Comparison of ENCODE assay signal across 1 cellular context in the genomic region with DNA sequence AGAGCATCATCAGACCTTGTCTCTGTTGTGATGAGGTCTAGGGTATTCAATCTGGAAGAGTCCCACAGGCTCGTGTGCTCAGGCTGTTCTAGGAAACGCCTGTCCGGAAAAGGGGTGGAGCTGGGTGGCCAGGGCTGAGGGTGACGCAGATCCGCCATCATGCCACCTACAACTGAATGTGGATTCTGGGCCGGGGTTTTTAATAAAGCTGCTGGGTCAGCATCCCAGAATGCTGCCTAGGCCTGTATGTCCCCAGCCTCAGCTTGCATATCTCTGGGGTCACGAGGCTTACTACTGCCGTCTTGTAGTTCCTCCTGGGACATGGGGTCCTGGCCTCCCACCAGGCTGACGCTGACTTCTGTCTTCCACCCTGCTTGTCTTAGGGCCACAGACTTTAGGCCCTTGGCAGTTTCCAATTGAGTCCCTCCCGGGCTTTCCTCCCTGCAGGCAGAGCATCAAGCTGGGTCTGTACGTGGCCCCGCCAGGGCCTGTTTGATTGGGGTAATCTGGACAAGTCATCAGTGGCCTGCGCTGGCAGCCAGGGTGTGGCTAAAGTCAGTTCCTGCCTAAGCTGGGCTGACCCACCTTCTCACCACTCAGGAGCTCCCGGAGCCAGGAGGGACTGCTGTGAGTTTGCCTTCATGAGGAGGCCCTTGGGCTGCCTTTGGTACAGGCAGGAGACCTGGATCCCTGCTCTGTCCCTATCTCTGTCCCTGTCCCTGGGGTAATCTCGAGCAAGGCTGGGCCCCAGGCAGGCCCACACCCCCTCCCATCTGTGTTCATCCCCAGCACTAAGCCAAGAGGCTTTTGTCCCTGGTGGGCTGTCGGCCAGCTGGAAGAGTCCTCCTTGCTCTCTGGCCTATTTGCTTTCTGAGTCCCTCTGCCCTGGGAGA.
TF ChIP-seq lines count a peak whose summit lies in the region.

No MANE protein-coding gene starts in this region.

TF ChIP-seq in K562, 482 proteins besides CTCF, POLR2A, EP300 and RAD21 (continued from another document and continues in another):
- peak; percentile 22; the same call in 1 of the 2 replicates for TF ChIP-seq ETV1 (tag; conservative IDR thresholded peaks at IDR 0.05; ENCODE audit: low read depth)
- TF ChIP-seq EZH2 (IDR thresholded peaks at IDR 0.05; ENCODE audit: borderline replicate concordance, low read depth, low read length) = no peak
- TF ChIP-seq HNRNPK (IDR thresholded peaks at IDR 0.05; ENCODE audit: low read depth, low read length, poor library complexity, severe bottlenecking) = no peak
- TF ChIP-seq KDM1A (IDR thresholded peaks at IDR 0.05) = 0 out of 4 replicates have a peak, but pooled peaks of 1 of the 2 experiments have one; percentile 31
- TF ChIP-seq RBBP5 (IDR thresholded peaks at IDR 0.05; ENCODE audit: borderline replicate concordance, insufficient read depth, low read length, poor library complexity, severe bottlenecking) = no peak
- TF ChIP-seq NFE2L1 (tag; IDR thresholded peaks at IDR 0.05; ENCODE audit: borderline replicate concordance, low read depth) = no peak
- no peak for TF ChIP-seq YBX1 (IDR thresholded peaks at IDR 0.05)
- TF ChIP-seq ZFX (CRISPR knock-in tag; IDR thresholded peaks at IDR 0.05) = peak; percentile 41; the same call in 1 of the 2 replicates
- no peak for TF ChIP-seq ZNF695 (CRISPR knock-in tag; IDR thresholded peaks at IDR 0.05)
- peak; percentile 40 for TF ChIP-seq POLR2B (IDR thresholded peaks at IDR 0.05; ENCODE audit: low read depth, partially characterized antibody)
- no peak for TF ChIP-seq SREBF1 (IDR thresholded peaks at IDR 0.05; ENCODE audit: borderline replicate concordance, low read depth, low read length)
- TF ChIP-seq PHB (CRISPR knock-in tag; IDR thresholded peaks at IDR 0.05) = no peak
- TF ChIP-seq, protein P1, sequence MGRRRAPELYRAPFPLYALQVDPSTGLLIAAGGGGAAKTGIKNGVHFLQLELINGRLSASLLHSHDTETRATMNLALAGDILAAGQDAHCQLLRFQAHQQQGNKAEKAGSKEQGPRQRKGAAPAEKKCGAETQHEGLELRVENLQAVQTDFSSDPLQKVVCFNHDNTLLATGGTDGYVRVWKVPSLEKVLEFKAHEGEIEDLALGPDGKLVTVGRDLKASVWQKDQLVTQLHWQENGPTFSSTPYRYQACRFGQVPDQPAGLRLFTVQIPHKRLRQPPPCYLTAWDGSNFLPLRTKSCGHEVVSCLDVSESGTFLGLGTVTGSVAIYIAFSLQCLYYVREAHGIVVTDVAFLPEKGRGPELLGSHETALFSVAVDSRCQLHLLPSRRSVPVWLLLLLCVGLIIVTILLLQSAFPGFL (CRISPR knock-in tag; IDR thresholded peaks at IDR 0.05) = no peak
- TF ChIP-seq DACH1 (IDR thresholded peaks at IDR 0.05; ENCODE audit: partially characterized antibody) = no peak
- no peak for TF ChIP-seq RFX5 (IDR thresholded peaks at IDR 0.05; ENCODE audit: low read depth, low read length)
- TF ChIP-seq SLC30A9 (CRISPR knock-in tag; IDR thresholded peaks at IDR 0.05) = no peak
- TF ChIP-seq, protein P2, sequence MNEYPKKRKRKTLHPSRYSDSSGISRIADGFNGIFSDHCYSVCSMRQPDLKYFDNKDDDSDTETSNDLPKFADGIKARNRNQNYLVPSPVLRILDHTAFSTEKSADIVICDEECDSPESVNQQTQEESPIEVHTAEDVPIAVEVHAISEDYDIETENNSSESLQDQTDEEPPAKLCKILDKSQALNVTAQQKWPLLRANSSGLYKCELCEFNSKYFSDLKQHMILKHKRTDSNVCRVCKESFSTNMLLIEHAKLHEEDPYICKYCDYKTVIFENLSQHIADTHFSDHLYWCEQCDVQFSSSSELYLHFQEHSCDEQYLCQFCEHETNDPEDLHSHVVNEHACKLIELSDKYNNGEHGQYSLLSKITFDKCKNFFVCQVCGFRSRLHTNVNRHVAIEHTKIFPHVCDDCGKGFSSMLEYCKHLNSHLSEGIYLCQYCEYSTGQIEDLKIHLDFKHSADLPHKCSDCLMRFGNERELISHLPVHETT (CRISPR knock-in tag; conservative IDR thresholded peaks at IDR 0.05 in 1 of 2, IDR thresholded peaks at IDR 0.05 in 1 of 2) = peak in 1 of 2 experiments; percentile 49; a peak in 1 of 4 replicates
- TF ChIP-seq CBFA2T3 (IDR thresholded peaks at IDR 0.05) = peak; percentile 69
- TF ChIP-seq ZC3H11A (IDR thresholded peaks at IDR 0.05; ENCODE audit: low read depth, low read length) = no peak
- TF ChIP-seq, protein P3, sequence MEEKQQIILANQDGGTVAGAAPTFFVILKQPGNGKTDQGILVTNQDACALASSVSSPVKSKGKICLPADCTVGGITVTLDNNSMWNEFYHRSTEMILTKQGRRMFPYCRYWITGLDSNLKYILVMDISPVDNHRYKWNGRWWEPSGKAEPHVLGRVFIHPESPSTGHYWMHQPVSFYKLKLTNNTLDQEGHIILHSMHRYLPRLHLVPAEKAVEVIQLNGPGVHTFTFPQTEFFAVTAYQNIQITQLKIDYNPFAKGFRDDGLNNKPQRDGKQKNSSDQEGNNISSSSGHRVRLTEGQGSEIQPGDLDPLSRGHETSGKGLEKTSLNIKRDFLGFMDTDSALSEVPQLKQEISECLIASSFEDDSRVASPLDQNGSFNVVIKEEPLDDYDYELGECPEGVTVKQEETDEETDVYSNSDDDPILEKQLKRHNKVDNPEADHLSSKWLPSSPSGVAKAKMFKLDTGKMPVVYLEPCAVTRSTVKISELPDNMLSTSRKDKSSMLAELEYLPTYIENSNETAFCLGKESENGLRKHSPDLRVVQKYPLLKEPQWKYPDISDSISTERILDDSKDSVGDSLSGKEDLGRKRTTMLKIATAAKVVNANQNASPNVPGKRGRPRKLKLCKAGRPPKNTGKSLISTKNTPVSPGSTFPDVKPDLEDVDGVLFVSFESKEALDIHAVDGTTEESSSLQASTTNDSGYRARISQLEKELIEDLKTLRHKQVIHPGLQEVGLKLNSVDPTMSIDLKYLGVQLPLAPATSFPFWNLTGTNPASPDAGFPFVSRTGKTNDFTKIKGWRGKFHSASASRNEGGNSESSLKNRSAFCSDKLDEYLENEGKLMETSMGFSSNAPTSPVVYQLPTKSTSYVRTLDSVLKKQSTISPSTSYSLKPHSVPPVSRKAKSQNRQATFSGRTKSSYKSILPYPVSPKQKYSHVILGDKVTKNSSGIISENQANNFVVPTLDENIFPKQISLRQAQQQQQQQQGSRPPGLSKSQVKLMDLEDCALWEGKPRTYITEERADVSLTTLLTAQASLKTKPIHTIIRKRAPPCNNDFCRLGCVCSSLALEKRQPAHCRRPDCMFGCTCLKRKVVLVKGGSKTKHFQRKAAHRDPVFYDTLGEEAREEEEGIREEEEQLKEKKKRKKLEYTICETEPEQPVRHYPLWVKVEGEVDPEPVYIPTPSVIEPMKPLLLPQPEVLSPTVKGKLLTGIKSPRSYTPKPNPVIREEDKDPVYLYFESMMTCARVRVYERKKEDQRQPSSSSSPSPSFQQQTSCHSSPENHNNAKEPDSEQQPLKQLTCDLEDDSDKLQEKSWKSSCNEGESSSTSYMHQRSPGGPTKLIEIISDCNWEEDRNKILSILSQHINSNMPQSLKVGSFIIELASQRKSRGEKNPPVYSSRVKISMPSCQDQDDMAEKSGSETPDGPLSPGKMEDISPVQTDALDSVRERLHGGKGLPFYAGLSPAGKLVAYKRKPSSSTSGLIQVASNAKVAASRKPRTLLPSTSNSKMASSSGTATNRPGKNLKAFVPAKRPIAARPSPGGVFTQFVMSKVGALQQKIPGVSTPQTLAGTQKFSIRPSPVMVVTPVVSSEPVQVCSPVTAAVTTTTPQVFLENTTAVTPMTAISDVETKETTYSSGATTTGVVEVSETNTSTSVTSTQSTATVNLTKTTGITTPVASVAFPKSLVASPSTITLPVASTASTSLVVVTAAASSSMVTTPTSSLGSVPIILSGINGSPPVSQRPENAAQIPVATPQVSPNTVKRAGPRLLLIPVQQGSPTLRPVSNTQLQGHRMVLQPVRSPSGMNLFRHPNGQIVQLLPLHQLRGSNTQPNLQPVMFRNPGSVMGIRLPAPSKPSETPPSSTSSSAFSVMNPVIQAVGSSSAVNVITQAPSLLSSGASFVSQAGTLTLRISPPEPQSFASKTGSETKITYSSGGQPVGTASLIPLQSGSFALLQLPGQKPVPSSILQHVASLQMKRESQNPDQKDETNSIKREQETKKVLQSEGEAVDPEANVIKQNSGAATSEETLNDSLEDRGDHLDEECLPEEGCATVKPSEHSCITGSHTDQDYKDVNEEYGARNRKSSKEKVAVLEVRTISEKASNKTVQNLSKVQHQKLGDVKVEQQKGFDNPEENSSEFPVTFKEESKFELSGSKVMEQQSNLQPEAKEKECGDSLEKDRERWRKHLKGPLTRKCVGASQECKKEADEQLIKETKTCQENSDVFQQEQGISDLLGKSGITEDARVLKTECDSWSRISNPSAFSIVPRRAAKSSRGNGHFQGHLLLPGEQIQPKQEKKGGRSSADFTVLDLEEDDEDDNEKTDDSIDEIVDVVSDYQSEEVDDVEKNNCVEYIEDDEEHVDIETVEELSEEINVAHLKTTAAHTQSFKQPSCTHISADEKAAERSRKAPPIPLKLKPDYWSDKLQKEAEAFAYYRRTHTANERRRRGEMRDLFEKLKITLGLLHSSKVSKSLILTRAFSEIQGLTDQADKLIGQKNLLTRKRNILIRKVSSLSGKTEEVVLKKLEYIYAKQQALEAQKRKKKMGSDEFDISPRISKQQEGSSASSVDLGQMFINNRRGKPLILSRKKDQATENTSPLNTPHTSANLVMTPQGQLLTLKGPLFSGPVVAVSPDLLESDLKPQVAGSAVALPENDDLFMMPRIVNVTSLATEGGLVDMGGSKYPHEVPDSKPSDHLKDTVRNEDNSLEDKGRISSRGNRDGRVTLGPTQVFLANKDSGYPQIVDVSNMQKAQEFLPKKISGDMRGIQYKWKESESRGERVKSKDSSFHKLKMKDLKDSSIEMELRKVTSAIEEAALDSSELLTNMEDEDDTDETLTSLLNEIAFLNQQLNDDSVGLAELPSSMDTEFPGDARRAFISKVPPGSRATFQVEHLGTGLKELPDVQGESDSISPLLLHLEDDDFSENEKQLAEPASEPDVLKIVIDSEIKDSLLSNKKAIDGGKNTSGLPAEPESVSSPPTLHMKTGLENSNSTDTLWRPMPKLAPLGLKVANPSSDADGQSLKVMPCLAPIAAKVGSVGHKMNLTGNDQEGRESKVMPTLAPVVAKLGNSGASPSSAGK (IDR thresholded peaks at IDR 0.05) = no peak; the same call in 1 of the 2 replicates
- TF ChIP-seq SMAD1 (IDR thresholded peaks at IDR 0.05; ENCODE audit: low read depth, low read length, partially characterized antibody) = no peak
- no peak; the same call in 1 of the 2 replicates for TF ChIP-seq CC2D1A (IDR thresholded peaks at IDR 0.05)
- TF ChIP-seq FOXP1 (CRISPR knock-in tag; IDR thresholded peaks at IDR 0.05) = no peak; the same call in 1 of the 2 replicates
- TF ChIP-seq ZFP1 (CRISPR knock-in tag; IDR thresholded peaks at IDR 0.05) = 0 out of 2 replicates have a peak, but pooled peaks have one; percentile 27
- no peak for TF ChIP-seq MXI1 (IDR thresholded peaks at IDR 0.05; ENCODE audit: low read depth, low read length)
- peak; percentile 88 for TF ChIP-seq MYNN (IDR thresholded peaks at IDR 0.05)
- TF ChIP-seq MYNN (CRISPR knock-in tag; IDR thresholded peaks at IDR 0.05) = no peak
- no peak for TF ChIP-seq ZNF282 (CRISPR knock-in tag; IDR thresholded peaks at IDR 0.05)
- 0 out of 4 replicates have a peak, but pooled peaks of 1 of the 2 experiments have one; percentile 17 for TF ChIP-seq SIN3A (IDR thresholded peaks at IDR 0.05; ENCODE audit: borderline replicate concordance in 2 of 2, control insufficient read depth in 1 of 2, low read depth in 2 of 2, low read length in 2 of 2)
- TF ChIP-seq KLF1 (tag; IDR thresholded peaks at IDR 0.05) = peak; percentile 74; the same call in 1 of the 2 replicates
- peak; percentile 53 for TF ChIP-seq HMGN3 (IDR thresholded peaks at IDR 0.05; ENCODE audit: borderline replicate concordance, extremely low read depth, insufficient read length, low read depth, low read length)
- no peak for TF ChIP-seq TEAD2 (tag; IDR thresholded peaks at IDR 0.05)
- peak; percentile 48; the same call in 1 of the 2 replicates for TF ChIP-seq SPI1 (IDR thresholded peaks at IDR 0.05; ENCODE audit: borderline replicate concordance, low read depth, low read length)
- peak in 1 of 2 experiments; percentile 28; a peak in 1 of 4 replicates for TF ChIP-seq TBL1XR1 (IDR thresholded peaks at IDR 0.05; ENCODE audit: low read length in 2 of 2)
- no peak for TF ChIP-seq PYGO2 (tag; IDR thresholded peaks at IDR 0.05)
- TF ChIP-seq, protein P4, sequence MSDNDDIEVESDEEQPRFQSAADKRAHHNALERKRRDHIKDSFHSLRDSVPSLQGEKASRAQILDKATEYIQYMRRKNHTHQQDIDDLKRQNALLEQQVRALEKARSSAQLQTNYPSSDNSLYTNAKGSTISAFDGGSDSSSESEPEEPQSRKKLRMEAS (CRISPR knock-in tag; IDR thresholded peaks at IDR 0.05) = no peak; the same call in 1 of the 2 replicates
- TF ChIP-seq MAZ (CRISPR knock-in tag; conservative IDR thresholded peaks at IDR 0.05 in 1 of 2, IDR thresholded peaks at IDR 0.05 in 1 of 2) = peak; percentile 64 to 83; a peak in 3 of 4 replicates
- peak; percentile 60 for TF ChIP-seq CREM (IDR thresholded peaks at IDR 0.05; ENCODE audit: low read depth)
- no peak for TF ChIP-seq KAT8 (IDR thresholded peaks at IDR 0.05; ENCODE audit: low read depth)
- TF ChIP-seq MEF2A (IDR thresholded peaks at IDR 0.05; ENCODE audit: control insufficient read depth, low read depth, low read length) = no peak
- TF ChIP-seq FOXM1 (IDR thresholded peaks at IDR 0.05; ENCODE audit: low read depth) = no peak; the same call in 1 of the 2 replicates
- TF ChIP-seq FOXM1 (CRISPR knock-in tag; IDR thresholded peaks at IDR 0.05; ENCODE audit: low read depth) = no peak
- no peak for TF ChIP-seq FUS (optimal IDR thresholded peaks at IDR 0.05; ENCODE audit: low read depth, low read length)
- TF ChIP-seq SMARCA5 (IDR thresholded peaks at IDR 0.05) = no peak
- TF ChIP-seq CXXC5 (CRISPR knock-in tag; IDR thresholded peaks at IDR 0.05) = peak; percentile 83
- TF ChIP-seq SP2 (IDR thresholded peaks at IDR 0.05; ENCODE audit: extremely low read depth, low read depth, low read length, poor library complexity, severe bottlenecking) = no peak
- TF ChIP-seq NR2C2 (CRISPR knock-in tag; IDR thresholded peaks at IDR 0.05) = no peak
- TF ChIP-seq NR2C2 (tag; IDR thresholded peaks at IDR 0.05) = no peak
- TF ChIP-seq, protein P5, sequence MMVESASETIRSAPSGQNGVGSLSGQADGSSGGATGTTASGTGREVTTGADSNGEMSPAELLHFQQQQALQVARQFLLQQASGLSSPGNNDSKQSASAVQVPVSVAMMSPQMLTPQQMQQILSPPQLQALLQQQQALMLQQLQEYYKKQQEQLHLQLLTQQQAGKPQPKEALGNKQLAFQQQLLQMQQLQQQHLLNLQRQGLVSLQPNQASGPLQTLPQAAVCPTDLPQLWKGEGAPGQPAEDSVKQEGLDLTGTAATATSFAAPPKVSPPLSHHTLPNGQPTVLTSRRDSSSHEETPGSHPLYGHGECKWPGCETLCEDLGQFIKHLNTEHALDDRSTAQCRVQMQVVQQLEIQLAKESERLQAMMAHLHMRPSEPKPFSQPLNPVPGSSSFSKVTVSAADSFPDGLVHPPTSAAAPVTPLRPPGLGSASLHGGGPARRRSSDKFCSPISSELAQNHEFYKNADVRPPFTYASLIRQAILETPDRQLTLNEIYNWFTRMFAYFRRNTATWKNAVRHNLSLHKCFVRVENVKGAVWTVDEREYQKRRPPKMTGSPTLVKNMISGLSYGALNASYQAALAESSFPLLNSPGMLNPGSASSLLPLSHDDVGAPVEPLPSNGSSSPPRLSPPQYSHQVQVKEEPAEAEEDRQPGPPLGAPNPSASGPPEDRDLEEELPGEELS (CRISPR knock-in tag; IDR thresholded peaks at IDR 0.05; ENCODE audit: borderline replicate concordance) = no peak
- TF ChIP-seq ZNF165 (CRISPR knock-in tag; IDR thresholded peaks at IDR 0.05; ENCODE audit: borderline replicate concordance) = no peak
- no peak for TF ChIP-seq TCF7 (IDR thresholded peaks at IDR 0.05; ENCODE audit: borderline replicate concordance)
- TF ChIP-seq ARNT (IDR thresholded peaks at IDR 0.05) = no peak
- TF ChIP-seq THRAP3 (IDR thresholded peaks at IDR 0.05; ENCODE audit: borderline replicate concordance) = no peak
